Comparison of ENCODE assay signal across 8 cellular contexts in the genomic region with DNA sequence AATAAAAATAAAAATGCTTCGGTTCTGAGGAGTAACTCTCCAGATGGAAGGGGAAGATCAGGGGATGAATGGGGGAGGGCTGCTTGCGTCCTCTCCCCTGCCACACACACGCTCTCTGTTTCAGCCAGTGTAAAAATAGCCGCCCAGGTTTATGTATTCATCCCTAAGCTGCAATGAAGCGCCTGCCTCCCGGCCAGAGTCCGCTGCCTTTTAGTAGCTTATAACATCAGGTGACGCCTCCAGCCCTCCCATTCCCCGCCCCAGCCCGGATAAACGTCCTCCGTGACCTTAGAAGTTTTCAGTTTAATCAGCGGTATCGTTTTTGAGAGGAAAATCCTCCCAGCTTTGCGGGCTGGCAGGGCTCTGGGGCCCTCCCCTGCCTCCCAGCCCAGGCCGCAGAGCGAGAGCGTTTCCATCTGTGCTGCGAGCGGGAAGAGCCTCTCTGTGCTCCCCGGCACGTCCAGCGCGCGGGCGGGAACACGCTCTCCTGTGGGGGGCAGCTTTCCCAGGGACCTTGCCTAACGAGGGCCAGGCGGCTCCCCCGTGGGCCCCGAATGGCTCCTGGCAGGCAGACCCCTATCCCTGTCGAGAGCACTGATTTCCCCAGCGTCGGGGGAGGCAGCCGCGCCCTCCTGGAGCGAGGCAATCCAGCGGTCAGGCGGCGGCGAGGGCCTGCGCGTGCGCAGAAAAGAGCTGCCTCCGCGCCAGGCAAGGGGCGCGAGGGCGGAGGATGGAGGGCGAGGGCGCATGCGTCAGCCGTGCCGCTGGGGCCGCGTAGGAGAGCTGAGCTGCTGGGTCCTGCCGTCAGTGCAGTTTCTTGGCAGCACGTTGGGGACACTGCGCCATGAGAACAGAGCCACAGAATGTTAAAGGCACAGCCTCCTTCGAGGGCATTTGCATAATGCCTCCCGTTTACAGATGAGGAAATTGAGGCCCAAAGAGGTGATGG.
DNase-seq lines count a peak whose midpoint lies in the region; ATAC-seq and TF ChIP-seq lines count a peak whose summit lies in the region.

No MANE protein-coding gene starts in this region.

- H3K36me3 ChIP-seq in right lobe of liver: no peaks in the 10 kb centered on the region

- H3K4me3 ChIP-seq in coronary artery (peak overlapping the region; percentile 84), right lobe of liver (peak overlapping the region; percentile 55 to 68 (median 59))

- H3K27me3 ChIP-seq in right lobe of liver: no peaks in the 10 kb centered on the region

- peak overlapping the region; percentile 90 for H3K4me3 Mint-ChIP-seq in activated B cell treated with CpG ODN at 0.5 μM for 24 hours

- H3K27ac Mint-ChIP-seq in activated B cell treated with CpG ODN at 0.5 μM for 24 hours: peak overlapping the region; percentile 90

- ATAC-seq in GM19023 (IDR thresholded peaks at IDR 0.05; ENCODE audit: unreplicated experiment) (peak; percentile 74), HG03342 (IDR thresholded peaks at IDR 0.05; ENCODE audit: unreplicated experiment) (peak; percentile 72), activated B cell treated with CpG ODN at 0.5 μM for 24 hours (ENCODE audit: low read depth) (peak; percentile 92), right lobe of liver (peak; percentile 82 to 91 (median 86))

- peaks cover 1% of the 10 kb centered on the region for H3K27me3 Mint-ChIP-seq in activated B cell treated with CpG ODN at 0.5 μM for 24 hours

- 0% methylated on average over 12 of the region's 61 CpGs for WGBS in right lobe of liver (ENCODE audit: insufficient coverage, low coverage, low lambda C conversion rate, missing lambda C conversion rate)

- CTCF ChIA-PET in activated B cell treated with CpG ODN at 0.5 μM for 24 hours (lab: Charles Lee): interaction anchor here (0.6 to 3.2 kb wide), 13 partner anchors 11 to 534 kb away, joined by 3 to 29 read pairs (median 5); partner anchors contain the start of gene SSR3

- H3K9me3 ChIP-seq in right lobe of liver: no peaks in the 10 kb centered on the region

- H3K27ac ChIP-seq in coronary artery (peak overlapping the region; percentile 99), right lobe of liver (peak overlapping the region; percentile 99 to 100 (median 100))

- POLR2A ChIA-PET in activated B cell treated with CpG ODN at 0.5 μM for 24 hours (lab: Charles Lee): interaction anchor here (0.6 to 4.0 kb wide), 26 partner anchors 10 to 604 kb away, joined by 3 to 70 read pairs (median 6); partner anchors contain the start of genes CCNL1, SSR3 and TIPARP

- DNase-seq in A172 (ENCODE audit: low spot score) (peak; percentile 90), activated B cell treated with CpG ODN at 0.5 μM for 24 hours (peak; percentile 92), coronary artery (ENCODE audit: low spot score) (peak; percentile 98), right lobe of liver (peak; percentile 96 to 97 (median 96)), NCI-H524 treated with DMSO at 0.1 percent for 48 hours (lab: John Stamatoyannopoulos, UW) (no peak)
- peak; percentile 85 to 90 (median 88) for DNase-seq in stimulated activated CD4-positive, alpha-beta T cell treated with anti-CD3 and anti-CD28 coated beads, TNF-alpha, amount 100 ng/mL, for 1 hour (ENCODE audit: low read depth in 3 of 3, low spot score in 1 of 3)

- TF ChIP-seq CTCF in activated B cell treated with CpG ODN at 0.5 μM for 24 hours (IDR thresholded peaks at IDR 0.05): no peak
- no peak for TF ChIP-seq CTCF in coronary artery (IDR thresholded peaks at IDR 0.05)
- TF ChIP-seq CTCF in right lobe of liver (IDR thresholded peaks at IDR 0.05): peak in 1 of 4 donors; percentile 7

- peak; percentile 93 for TF ChIP-seq POLR2A in right lobe of liver (IDR thresholded peaks at IDR 0.05)

- H3K9me3 Mint-ChIP-seq in activated B cell treated with CpG ODN at 0.5 μM for 24 hours: no peaks in the 10 kb centered on the region

- H3K36me3 Mint-ChIP-seq in activated B cell treated with CpG ODN at 0.5 μM for 24 hours (ENCODE audit: low read depth): no peaks in the 10 kb centered on the region

- H3K4me1 Mint-ChIP-seq in activated B cell treated with CpG ODN at 0.5 μM for 24 hours: peaks cover 26% of the 10 kb centered on the region

- H3K4me1 ChIP-seq in right lobe of liver: peaks cover 0 to 27% (median 5%) of the 10 kb centered on the region in 4 donors

- intact Hi-C loops in activated B cell treated with CpG ODN at 0.5 μM for 24 hours (cut with micrococcal nuclease) (loop anchor here (1.0 to 10.0 kb wide), 14 partner anchors 15 to 1234 kb away; partner anchors contain the start of genes CCNL1, LEKR1, SLC33A1 and SSR3), right lobe of liver (cut with DNase I) (loop anchor here (10.0 kb wide), 3 partner anchors 46 to 414 kb away; partner anchors contain the start of gene TIPARP (in 2 of the 2))
